In the genomic region with DNA sequence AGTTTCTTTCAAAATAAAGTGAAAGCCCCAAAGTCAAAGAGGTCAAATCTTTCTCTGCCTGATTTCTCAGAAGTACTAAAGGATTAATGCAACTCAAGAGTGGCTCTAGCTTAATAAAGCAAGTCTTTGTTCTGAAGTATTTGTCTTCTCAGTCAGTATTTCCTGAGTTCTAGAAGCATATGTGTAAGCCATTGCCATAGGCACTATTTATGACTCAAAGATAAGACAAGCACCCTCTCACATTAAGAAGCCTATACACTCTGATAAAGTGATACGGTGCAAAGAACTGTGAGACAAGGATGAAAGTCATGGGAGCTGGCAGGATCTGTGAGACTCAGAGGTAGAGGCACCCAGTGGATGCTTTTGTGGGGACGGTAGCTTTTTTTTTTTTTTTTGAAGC, we compare ENCODE assay signal across 22 cellular contexts.
DNase-seq lines count a peak whose midpoint lies in the region; ATAC-seq, FAIRE-seq and TF ChIP-seq lines count a peak whose summit lies in the region.
"Had no signal": no experiment of that assay in that cellular context is flagged by ENCODE, and none has a peak within 500 bp of the region (broad histone marks: within the 10 kb centered on the region; RNA-seq: fewer than 3 reads in every experiment).

No MANE protein-coding gene starts in this region.

- no TSS peak for BruUV-seq in A673 (replicated peaks; lab: Mats Ljungman, UMichigan)

- H3K79me2 ChIP-seq in keratinocyte (ENCODE audit: control insufficient read depth, insufficient read depth, low read length): no peaks in the 10 kb centered on the region

- CTCF ChIA-PET in A673 (lab: Charles Lee): no interaction called here

- no peaks in the 10 kb centered on the region for H3K9me1 ChIP-seq in keratinocyte (ENCODE audit: control insufficient read depth, extremely low read depth, insufficient read depth, low read length)

- no peak for ATAC-seq in GM18498 (IDR thresholded peaks at IDR 0.05; ENCODE audit: unreplicated experiment)
- ATAC-seq: A549, Right ventricle myocardium inferior had no signal

- no peak overlapping the region for H3K9ac ChIP-seq in keratinocyte (ENCODE audit: control insufficient read depth, extremely low read depth, insufficient read depth, low read length)

- no peaks in the 10 kb centered on the region for H3K9me3 ChIP-seq in A673 (ENCODE audit: low read depth, low read length, poor library complexity, severe bottlenecking)
- no peaks in the 10 kb centered on the region for H3K9me3 ChIP-seq in keratinocyte (ENCODE audit: control insufficient read depth, low read depth, low read length)
- H3K9me3 ChIP-seq: A549 had no signal

- H3K4me1 ChIP-seq in A673 (ENCODE audit: insufficient read depth, low read length, poor library complexity, severe bottlenecking) (no peaks in the 10 kb centered on the region), keratinocyte (ENCODE audit: control insufficient read depth, extremely low read depth, insufficient read depth, low read length) (no peaks in the 10 kb centered on the region)

- peak; percentile 61 for FAIRE-seq in keratinocyte (lab: Jason Lieb, UNC)
- FAIRE-seq: A549 had no signal

- no peaks in the 10 kb centered on the region for H3K27me3 ChIP-seq in A673 (replicated peaks; ENCODE audit: insufficient read depth, low read depth, low read length, poor library complexity)
- H3K27me3 ChIP-seq in keratinocyte (ENCODE audit: control insufficient read depth, extremely low read depth, insufficient read depth, low read length): no peaks in the 10 kb centered on the region

- dilution Hi-C loops in keratinocyte (cut with MboI; ENCODE audit: extremely low pct_ligation_motif_present, low sequenced_read_pairs): no loop called here

- DNase-seq in A673 (ENCODE audit: low spot score) (peak; percentile 1), NCI-H226 (peak; percentile 5), dermis blood vessel endothelial cell (peak; percentile 51), keratinocyte (ENCODE audit: low read depth, low spot score) (no peak), DMS 273 treated with DMSO at 0.1 percent for 48 hours (lab: John Stamatoyannopoulos, UW) (no peak), CD1c-positive myeloid dendritic cell (ENCODE audit: extremely low spot score) (no peak), nucleus accumbens (lab: John Stamatoyannopoulos, UW) (no peak)
- DNase-seq: COR-L47, EL, H9, KG1, NCI-H1436, NCI-H2029 treated with DMSO at 0.1 percent for 48 hours, NCI-H2171 treated with DMSO at 0.1 percent for 48 hours, NCI-H510A, NCI-H774, PC-9 had no signal

- no peak for TF ChIP-seq CTCF in A673 (conservative IDR thresholded peaks at IDR 0.05; ENCODE audit: low read depth, low read length)
- TF ChIP-seq CTCF in keratinocyte (optimal IDR thresholded peaks at IDR 0.05 in 1 of 3, IDR thresholded peaks at IDR 0.05 in 1 of 3, conservative IDR thresholded peaks at IDR 0.05 in 1 of 3; ENCODE audit: extremely low read depth in 1 of 3, insufficient read depth in 2 of 3, low read length in 3 of 3): no peak

- no peaks in the 10 kb centered on the region for H3K36me3 ChIP-seq in A673 (ENCODE audit: insufficient read depth, low read length, poor library complexity, severe bottlenecking)
- H3K36me3 ChIP-seq in keratinocyte (ENCODE audit: control insufficient read depth in 2 of 2, extremely low read depth in 1 of 2, insufficient read depth in 2 of 2, low read length in 2 of 2): no peaks in the 10 kb centered on the region

- no peak overlapping the region for H3K4me2 ChIP-seq in keratinocyte (ENCODE audit: control insufficient read depth, extremely low read depth, insufficient read depth, low read depth, low read length)
- H3K4me2 ChIP-seq: A549, PC-9 had no signal

- POLR2A ChIA-PET in A673 (lab: Charles Lee; ENCODE audit: low non-redundant PET): no interaction called here

- H2AFZ ChIP-seq in keratinocyte (ENCODE audit: control insufficient read depth, low read length): no peak overlapping the region
- H2AFZ ChIP-seq: PC-9 had no signal

- H3K4me3 ChIP-seq in A673 (ENCODE audit: low read depth, low read length, poor library complexity, severe bottlenecking): no peak overlapping the region
- no peak overlapping the region for H3K4me3 ChIP-seq in keratinocyte (ENCODE audit: control insufficient read depth in 2 of 3, extremely low read depth in 1 of 3, insufficient read depth in 2 of 3, low read depth in 1 of 3, low read length in 3 of 3)
- H3K4me3 ChIP-seq: A549, PC-9, SK-N-MC had no signal

- H4K20me1 ChIP-seq in keratinocyte (ENCODE audit: control insufficient read depth, extremely low read depth, insufficient read depth, low read length): no peaks in the 10 kb centered on the region

- H3K27ac ChIP-seq in A673 (ENCODE audit: low read depth, low read length, poor library complexity, severe bottlenecking): no peak overlapping the region
- H3K27ac ChIP-seq in keratinocyte (ENCODE audit: control insufficient read depth, insufficient read depth, low read length): no peak overlapping the region
- H3K27ac ChIP-seq: A549, C4-2B, PC-9, SK-N-MC had no signal

- intact Hi-C loops in A673 (cut with micrococcal nuclease; ENCODE audit: unreplicated experiment): no loop called here

Comparison
In these comparisons a context has a peak if more than half of its experiments do, and no peak if none do; other contexts are left out.
1. DNase-seq: peak in A673 (single experiment), NCI-H226 (single experiment) and dermis blood vessel endothelial cell (single experiment); none in keratinocyte (single experiment), DMS 273 treated with DMSO at 0.1 percent for 48 hours (single experiment), CD1c-positive myeloid dendritic cell (single experiment) and nucleus accumbens (0 of 56).